Comparison of ENCODE assay signal across 12 cellular contexts in the genomic region with DNA sequence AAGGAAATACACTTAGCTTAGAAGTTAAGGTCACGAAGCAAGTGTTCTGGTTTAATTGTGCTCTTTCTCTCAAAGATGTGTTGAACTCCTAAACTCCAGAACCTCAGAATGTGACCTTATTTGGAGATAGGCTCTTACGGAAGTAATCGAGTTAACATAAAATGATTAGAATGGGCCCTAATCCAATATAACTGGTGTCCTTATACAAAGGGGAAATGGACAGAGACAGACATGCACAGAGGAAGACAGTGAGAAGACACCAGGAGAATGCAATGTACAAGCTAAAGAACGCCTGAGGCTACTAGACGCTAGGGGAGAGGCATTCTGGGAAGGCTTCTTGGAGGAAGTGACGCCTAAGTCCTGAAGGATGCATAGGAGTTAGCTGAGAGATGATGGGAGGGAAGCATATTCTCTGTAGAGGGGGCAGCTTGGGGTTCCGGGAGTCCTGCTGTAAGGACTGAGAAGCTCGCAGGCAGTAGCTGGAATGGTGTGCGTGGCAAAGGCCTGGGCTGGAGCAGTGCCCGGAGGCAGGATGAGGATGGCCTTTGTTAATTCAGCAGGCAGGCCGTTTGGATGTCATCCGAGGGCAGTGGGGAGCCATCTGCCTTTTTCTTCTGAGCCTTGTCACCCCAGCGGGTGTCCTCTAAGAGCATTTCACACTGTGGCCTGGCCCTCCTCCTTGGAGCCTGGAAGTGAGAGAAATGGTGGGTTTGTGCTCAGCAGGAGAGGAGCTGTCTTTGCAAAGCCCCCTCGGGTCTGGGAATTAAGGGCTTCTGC.
A peak's percentile ranks its signal among the peaks of the same experiment; 100 is the strongest.
DNase-seq lines count a peak whose midpoint lies in the region; ATAC-seq and TF ChIP-seq lines count a peak whose summit lies in the region.
"Had no signal": no experiment of that assay in that cellular context is flagged by ENCODE, and none has a peak within 500 bp of the region (broad histone marks: within the 10 kb centered on the region; RNA-seq: fewer than 3 reads in every experiment).

No MANE protein-coding gene starts in this region.

- TF ChIP-seq POLR2A in body of pancreas (IDR thresholded peaks at IDR 0.05) = no peak

- no peaks in the 10 kb centered on the region for H3K79me2 ChIP-seq in OCI-LY7 (ENCODE audit: insufficient read depth, low read depth, low read length)

- H3K9me2 ChIP-seq in OCI-LY7 (ENCODE audit: insufficient read depth, low read length) = no peaks in the 10 kb centered on the region

- WGBS in body of pancreas, 2 donors = 91% methylated on average over 12 to 14 of the region's 14 CpGs

- no peak overlapping the region for H3K4me2 ChIP-seq in OCI-LY7 (ENCODE audit: low read length)

- peak overlapping the region; percentile 91 for H3K27ac ChIP-seq in substantia nigra (ENCODE audit: low read depth, low read length, poor library complexity, severe bottlenecking)
- H3K27ac ChIP-seq in OCI-LY7 (ENCODE audit: low read depth, low read length, poor library complexity, severe bottlenecking) = no peak overlapping the region
- H3K27ac ChIP-seq in body of pancreas = no peak overlapping the region

- no peak overlapping the region for H2AFZ ChIP-seq in OCI-LY7 (ENCODE audit: low read length)

- no TSS peak for BruUV-seq in OCI-LY7 (replicated peaks; lab: Mats Ljungman, UMichigan)

- DNase-seq in NCI-H2227 (lab: John Stamatoyannopoulos, UW; ENCODE audit: unreplicated experiment) = peak; percentile 55
- DNase-seq in NCI-H2227 treated with DMSO at 0.1 percent for 48 hours (lab: John Stamatoyannopoulos, UW) = no peak
- peak; percentile 7 to 47 for DNase-seq in SHP77 (lab: John Stamatoyannopoulos, UW)
- DNase-seq in head of caudate nucleus = peak; percentile 71 to 97 (median 92)
- DNase-seq in substantia nigra (lab: John Stamatoyannopoulos, UW) = peak; percentile 32 to 95 (median 83)
- DNase-seq in OCI-LY7 (ENCODE audit: low spot score) = no peak
- no peak for DNase-seq in body of pancreas
- DNase-seq in MG63 = no peak
- DNase-seq: activated naive CD4-positive, alpha-beta T cell; NCI-H2107; upper lobe of left lung had no signal

- H3K9me3 ChIP-seq in OCI-LY7 (ENCODE audit: low read length) = no peaks in the 10 kb centered on the region
- no peaks in the 10 kb centered on the region for H3K9me3 ChIP-seq in body of pancreas
- H3K9me3 ChIP-seq in MG63 = peaks cover 8% of the 10 kb centered on the region; the same call in 1 of the 2 replicates
- H3K9me3 ChIP-seq: upper lobe of left lung had no signal

- no peak for ATAC-seq in body of pancreas

- H3K4me3 ChIP-seq in OCI-LY7 (ENCODE audit: low read depth, low read length, poor library complexity, severe bottlenecking) (no peak overlapping the region), body of pancreas (no peak overlapping the region), MG63 (no peak overlapping the region)
- H3K4me3 ChIP-seq: lung, upper lobe of left lung had no signal

- H3K27me3 ChIP-seq in body of pancreas (no peaks in the 10 kb centered on the region), MG63 (no peaks in the 10 kb centered on the region)
- H3K27me3 ChIP-seq: upper lobe of left lung had no signal

- CTCF ChIA-PET in OCI-LY7 (lab: Charles Lee; ENCODE audit: unreplicated experiment) = no interaction called here

- TF ChIP-seq CTCF in OCI-LY7 (conservative IDR thresholded peaks at IDR 0.05; ENCODE audit: low read length) = no peak
- no peak for TF ChIP-seq CTCF in body of pancreas (IDR thresholded peaks at IDR 0.05)

- intact Hi-C loops in head of caudate nucleus (cut with DNase I) (loop anchor here (5.0 kb wide), 1 partner anchor 53 kb away; no protein-coding TSS in a partner anchor), OCI-LY7 (cut with micrococcal nuclease; ENCODE audit: unreplicated experiment) (no loop called here), body of pancreas (cut with DNase I) (no loop called here)

- H3K4me1 ChIP-seq in OCI-LY7 (ENCODE audit: insufficient read depth, low read length, poor library complexity, severe bottlenecking) (no peaks in the 10 kb centered on the region), body of pancreas (no peaks in the 10 kb centered on the region)

- POLR2A ChIA-PET in OCI-LY7 (lab: Charles Lee) = no interaction called here

- H4K20me1 ChIP-seq in OCI-LY7 (ENCODE audit: insufficient read depth, low read length) = no peaks in the 10 kb centered on the region

- H3K36me3 ChIP-seq in OCI-LY7 (ENCODE audit: insufficient read depth, low read length) (no peaks in the 10 kb centered on the region), body of pancreas (replicated peaks in 1 of 2; ENCODE audit: insufficient read depth in 1 of 2, low read depth in 2 of 2) (no peaks in the 10 kb centered on the region), MG63 (no peaks in the 10 kb centered on the region)
- H3K36me3 ChIP-seq: upper lobe of left lung had no signal

Comparison
In these comparisons a context has a peak if more than half of its experiments do, and no peak if none do; other contexts are left out.
1. DNase-seq: peak in NCI-H2227 (single experiment), SHP77 (2 of 2), head of caudate nucleus (42 of 42) and substantia nigra (49 of 49); none in NCI-H2227 treated with DMSO at 0.1 percent for 48 hours (single experiment), OCI-LY7 (single experiment), body of pancreas (0 of 4) and MG63 (single experiment).